ENCODE assay signal across 18 cellular contexts in genomic region chr9:32701321-32702022, GRCh38.
"Had no signal": no experiment of that assay in that cellular context is flagged by ENCODE, and none has a peak within 500 bp of the region (broad histone marks: within the 10 kb centered on the region; RNA-seq: fewer than 3 reads in every experiment).

No MANE protein-coding gene starts in this region.

- H3K4me1 ChIP-seq: left ventricle myocardium inferior, transverse colon, vagina had no signal

- H3K9me3 ChIP-seq: left ventricle myocardium inferior, neutrophil, transverse colon, vagina had no signal

- H3K27me3 ChIP-seq: neutrophil, transverse colon, vagina had no signal

- FAIRE-seq: kidney had no signal

- H3K36me3 ChIP-seq: left ventricle myocardium inferior, neutrophil, transverse colon, vagina had no signal

- H3K27ac ChIP-seq: epithelial cell of prostate, left ventricle myocardium inferior, neutrophil, transverse colon, vagina had no signal

- ATAC-seq: effector memory CD8-positive, alpha-beta T cell; natural killer cell had no signal

- DNase-seq: activated CD4-positive, alpha-beta T cell treated with anti-CD3 and anti-CD28 coated beads, Interleukin-2, amount 50 U/mL, for 4 hours; activated CD4-positive, CD25-positive, alpha-beta regulatory T cell treated with anti-CD3 and anti-CD28 coated beads, Interleukin-2, amount 50 U/mL, for 72 hours; activated naive CD4-positive, alpha-beta T cell treated with Interleukin-2 at 50 U/mL for 16 hours; activated T-cell treated with anti-CD3 and anti-CD28 coated beads for 4 hours; anterior cingulate cortex; effector memory CD8-positive, alpha-beta T cell; hypothalamus; kidney; left ventricle myocardium inferior; natural killer cell; posterior cingulate gyrus; stimulated activated CD4-positive, alpha-beta T cell treated with anti-CD3 and anti-CD28 coated beads, Interleukin-2, amount 100 ng/mL, for 48 hours; stimulated activated naive CD4-positive, alpha-beta T cell; T1000; transverse colon had no signal

- H3K4me3 ChIP-seq: left ventricle myocardium inferior, transverse colon, vagina had no signal
